1 cellular context compared by ENCODE assay signal in the genomic region with DNA sequence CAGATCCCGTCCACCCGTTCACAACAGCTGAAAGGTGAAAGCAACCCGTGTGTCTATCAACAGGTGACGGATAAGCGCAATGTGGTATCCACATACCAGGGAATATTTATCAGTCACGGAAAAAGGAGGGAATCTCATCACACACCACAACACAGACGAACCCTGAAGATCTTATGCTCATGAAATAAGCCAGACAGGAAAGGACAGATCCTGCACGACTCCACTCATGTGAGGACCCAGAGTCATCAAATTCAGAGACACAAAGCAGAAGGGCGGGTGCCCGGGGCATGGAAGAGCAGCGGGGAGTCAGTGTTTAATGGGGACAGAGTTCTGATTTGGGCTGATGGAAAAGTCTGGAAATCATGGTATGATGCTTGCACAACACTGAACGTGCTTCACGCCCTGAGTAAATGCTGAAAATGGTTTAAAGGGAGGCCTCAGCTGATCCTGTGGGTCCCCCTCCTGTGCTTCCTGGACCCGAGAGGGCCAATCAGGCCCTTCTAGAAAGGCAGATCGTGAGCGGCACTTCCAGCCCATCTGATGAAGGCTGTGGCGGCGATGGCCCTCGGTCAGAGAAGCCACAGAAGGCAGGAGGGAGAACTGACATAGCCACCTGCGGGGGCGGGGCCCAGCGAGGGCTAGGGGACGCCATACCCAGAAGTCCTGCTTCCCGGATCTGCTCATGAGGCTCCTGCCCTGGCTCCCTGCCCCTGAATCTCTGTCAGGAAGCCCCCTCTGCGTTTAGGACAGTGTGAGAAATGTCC.
TF ChIP-seq lines count a peak whose summit lies in the region.

No MANE protein-coding gene starts in this region.

TF ChIP-seq in K562, 482 proteins besides CTCF, POLR2A, EP300 and RAD21 (continued from another document):
- TF ChIP-seq, protein P1, sequence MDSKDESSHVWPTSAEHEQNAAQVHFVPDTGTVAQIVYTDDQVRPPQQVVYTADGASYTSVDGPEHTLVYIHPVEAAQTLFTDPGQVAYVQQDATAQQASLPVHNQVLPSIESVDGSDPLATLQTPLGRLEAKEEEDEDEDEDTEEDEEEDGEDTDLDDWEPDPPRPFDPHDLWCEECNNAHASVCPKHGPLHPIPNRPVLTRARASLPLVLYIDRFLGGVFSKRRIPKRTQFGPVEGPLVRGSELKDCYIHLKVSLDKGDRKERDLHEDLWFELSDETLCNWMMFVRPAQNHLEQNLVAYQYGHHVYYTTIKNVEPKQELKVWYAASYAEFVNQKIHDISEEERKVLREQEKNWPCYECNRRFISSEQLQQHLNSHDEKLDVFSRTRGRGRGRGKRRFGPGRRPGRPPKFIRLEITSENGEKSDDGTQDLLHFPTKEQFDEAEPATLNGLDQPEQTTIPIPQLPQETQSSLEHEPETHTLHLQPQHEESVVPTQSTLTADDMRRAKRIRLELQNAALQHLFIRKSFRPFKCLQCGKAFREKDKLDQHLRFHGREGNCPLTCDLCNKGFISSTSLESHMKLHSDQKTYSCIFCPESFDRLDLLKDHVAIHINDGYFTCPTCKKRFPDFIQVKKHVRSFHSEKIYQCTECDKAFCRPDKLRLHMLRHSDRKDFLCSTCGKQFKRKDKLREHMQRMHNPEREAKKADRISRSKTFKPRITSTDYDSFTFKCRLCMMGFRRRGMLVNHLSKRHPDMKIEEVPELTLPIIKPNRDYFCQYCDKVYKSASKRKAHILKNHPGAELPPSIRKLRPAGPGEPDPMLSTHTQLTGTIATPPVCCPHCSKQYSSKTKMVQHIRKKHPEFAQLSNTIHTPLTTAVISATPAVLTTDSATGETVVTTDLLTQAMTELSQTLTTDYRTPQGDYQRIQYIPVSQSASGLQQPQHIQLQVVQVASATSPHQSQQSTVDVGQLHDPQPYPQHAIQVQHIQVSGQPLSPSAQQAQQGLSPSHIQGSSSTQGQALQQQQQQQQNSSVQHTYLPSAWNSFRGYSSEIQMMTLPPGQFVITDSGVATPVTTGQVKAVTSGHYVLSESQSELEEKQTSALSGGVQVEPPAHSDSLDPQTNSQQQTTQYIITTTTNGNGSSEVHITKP (IDR thresholded peaks at IDR 0.05; ENCODE audit: partially characterized antibody) = no peak
- TF ChIP-seq, protein P2, sequence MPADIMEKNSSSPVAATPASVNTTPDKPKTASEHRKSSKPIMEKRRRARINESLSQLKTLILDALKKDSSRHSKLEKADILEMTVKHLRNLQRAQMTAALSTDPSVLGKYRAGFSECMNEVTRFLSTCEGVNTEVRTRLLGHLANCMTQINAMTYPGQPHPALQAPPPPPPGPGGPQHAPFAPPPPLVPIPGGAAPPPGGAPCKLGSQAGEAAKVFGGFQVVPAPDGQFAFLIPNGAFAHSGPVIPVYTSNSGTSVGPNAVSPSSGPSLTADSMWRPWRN (IDR thresholded peaks at IDR 0.05; ENCODE audit: low read depth) = no peak
- peak; percentile 54; the same call in 1 of the 2 replicates for TF ChIP-seq MAX (CRISPR knock-in tag; IDR thresholded peaks at IDR 0.05)
- TF ChIP-seq ZNF592 (IDR thresholded peaks at IDR 0.05) = peak; percentile 27; the same call in 1 of the 2 replicates
- 0 out of 2 replicates have a peak, but pooled peaks have one; percentile 3 for TF ChIP-seq BHLHE40 (IDR thresholded peaks at IDR 0.05; ENCODE audit: low read length)
- TF ChIP-seq CREM (IDR thresholded peaks at IDR 0.05; ENCODE audit: low read depth) = 0 out of 2 replicates have a peak, but pooled peaks have one; percentile 58
- TF ChIP-seq MECOM (CRISPR knock-in tag; IDR thresholded peaks at IDR 0.05) = no peak
- TF ChIP-seq CEBPB (tag; IDR thresholded peaks at IDR 0.05) = peak; percentile 49
